ENCODE assay signal across 24 cellular contexts in the genomic region with DNA sequence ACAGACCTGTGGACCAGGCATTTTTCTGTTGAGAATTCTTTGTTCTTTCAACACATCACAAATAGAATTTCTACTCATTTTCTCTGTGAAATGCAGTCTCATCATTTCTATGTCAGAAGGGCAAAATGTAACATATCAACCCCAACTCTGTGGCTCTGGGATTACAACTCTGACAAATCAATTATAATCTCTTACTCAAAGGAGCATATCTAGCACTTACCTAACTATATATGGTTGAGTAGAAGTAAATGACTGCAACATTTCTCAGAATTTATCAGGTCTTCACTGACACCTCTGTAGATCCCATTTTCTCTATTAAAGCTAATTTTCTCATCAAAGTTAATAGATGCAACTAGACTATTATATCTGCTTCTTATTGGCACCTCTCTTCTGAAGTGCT.
"Had no signal": no experiment of that assay in that cellular context is flagged by ENCODE, and none has a peak within 500 bp of the region (broad histone marks: within the 10 kb centered on the region; RNA-seq: fewer than 3 reads in every experiment).

No MANE protein-coding gene starts in this region.

- H3K4me1 ChIP-seq: colonic mucosa, esophagus squamous epithelium, foreskin keratinocyte, gastrocnemius medialis, gastroesophageal sphincter, heart left ventricle, heart right ventricle had no signal

- H3K27me3 ChIP-seq: colonic mucosa, dorsolateral prefrontal cortex, esophagus muscularis mucosa, esophagus squamous epithelium, foreskin keratinocyte, gastrocnemius medialis, gastroesophageal sphincter, heart left ventricle, heart right ventricle had no signal

- H3K36me3 ChIP-seq: colonic mucosa, esophagus muscularis mucosa, esophagus squamous epithelium, gastrocnemius medialis, gastroesophageal sphincter, heart left ventricle, heart right ventricle had no signal

- ATAC-seq: effector memory CD8-positive, alpha-beta T cell; esophagus mucosa; foreskin keratinocyte; gastrocnemius medialis; gastroesophageal sphincter; heart left ventricle; heart right ventricle had no signal

- DNase-seq: colonic mucosa; cortex of kidney; dermis blood vessel endothelial cell; dorsolateral prefrontal cortex; effector CD4-positive, alpha-beta T cell; effector CD8-positive, alpha-beta T cell; effector memory CD4-positive, alpha-beta T cell; effector memory CD8-positive, alpha-beta T cell; endodermal cell; erythroblast; esophagus squamous epithelium; foreskin fibroblast; foreskin keratinocyte; foreskin melanocyte; gastrocnemius medialis; glutamatergic neuron; head of caudate nucleus; heart left ventricle; heart right ventricle had no signal

- H3K9me3 ChIP-seq: colonic mucosa, esophagus muscularis mucosa, esophagus squamous epithelium, gastrocnemius medialis, gastroesophageal sphincter, heart left ventricle, heart right ventricle had no signal

- H3K4me3 ChIP-seq: colonic mucosa, coronary artery, dorsolateral prefrontal cortex, esophagus muscularis mucosa, esophagus squamous epithelium, gastrocnemius medialis, gastroesophageal sphincter, heart left ventricle, heart right ventricle had no signal

- H3K27ac ChIP-seq: colonic mucosa, coronary artery, epithelial cell of prostate, esophagus muscularis mucosa, esophagus squamous epithelium, foreskin keratinocyte, gastrocnemius medialis, gastroesophageal sphincter, heart left ventricle, heart right ventricle had no signal
